ENCODE assay signal across 1 cellular context in the genomic region with DNA sequence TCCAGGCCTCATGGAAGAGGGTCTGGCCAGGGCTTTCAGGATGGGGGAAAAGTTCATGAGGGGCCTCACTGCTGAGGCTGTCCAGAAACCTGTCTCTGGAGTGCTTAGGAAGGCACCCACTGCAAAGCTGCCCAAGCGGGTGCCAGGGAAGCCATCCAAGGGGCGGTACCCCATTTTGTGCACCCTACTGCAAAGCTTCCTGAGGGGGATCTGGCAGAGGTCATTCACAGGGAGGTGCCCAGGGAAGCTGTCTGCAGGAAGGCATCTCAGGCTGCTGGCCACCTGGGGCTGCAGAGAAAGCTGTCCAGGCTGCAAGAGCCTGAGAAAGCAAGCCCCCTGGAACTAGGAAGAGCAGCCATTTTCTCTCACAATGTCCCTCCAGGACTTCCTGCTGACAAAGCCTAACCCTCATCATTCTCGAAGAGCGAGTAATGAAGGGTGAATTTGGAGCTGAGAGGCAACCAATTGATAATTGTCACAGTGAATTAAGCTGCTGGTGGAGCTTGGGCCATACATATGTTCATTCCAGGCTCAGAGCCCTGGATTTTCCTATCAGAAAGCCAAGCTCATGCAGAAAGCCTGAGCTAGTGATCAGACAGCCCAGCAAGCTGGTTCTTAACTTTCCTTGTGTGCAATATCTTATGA.
TF ChIP-seq lines count a peak whose summit lies in the region.

No MANE protein-coding gene starts in this region.

TF ChIP-seq in GM23338, 12 proteins besides CTCF, POLR2A, EP300 and RAD21 (continued from another document):
- TF ChIP-seq, protein P1, sequence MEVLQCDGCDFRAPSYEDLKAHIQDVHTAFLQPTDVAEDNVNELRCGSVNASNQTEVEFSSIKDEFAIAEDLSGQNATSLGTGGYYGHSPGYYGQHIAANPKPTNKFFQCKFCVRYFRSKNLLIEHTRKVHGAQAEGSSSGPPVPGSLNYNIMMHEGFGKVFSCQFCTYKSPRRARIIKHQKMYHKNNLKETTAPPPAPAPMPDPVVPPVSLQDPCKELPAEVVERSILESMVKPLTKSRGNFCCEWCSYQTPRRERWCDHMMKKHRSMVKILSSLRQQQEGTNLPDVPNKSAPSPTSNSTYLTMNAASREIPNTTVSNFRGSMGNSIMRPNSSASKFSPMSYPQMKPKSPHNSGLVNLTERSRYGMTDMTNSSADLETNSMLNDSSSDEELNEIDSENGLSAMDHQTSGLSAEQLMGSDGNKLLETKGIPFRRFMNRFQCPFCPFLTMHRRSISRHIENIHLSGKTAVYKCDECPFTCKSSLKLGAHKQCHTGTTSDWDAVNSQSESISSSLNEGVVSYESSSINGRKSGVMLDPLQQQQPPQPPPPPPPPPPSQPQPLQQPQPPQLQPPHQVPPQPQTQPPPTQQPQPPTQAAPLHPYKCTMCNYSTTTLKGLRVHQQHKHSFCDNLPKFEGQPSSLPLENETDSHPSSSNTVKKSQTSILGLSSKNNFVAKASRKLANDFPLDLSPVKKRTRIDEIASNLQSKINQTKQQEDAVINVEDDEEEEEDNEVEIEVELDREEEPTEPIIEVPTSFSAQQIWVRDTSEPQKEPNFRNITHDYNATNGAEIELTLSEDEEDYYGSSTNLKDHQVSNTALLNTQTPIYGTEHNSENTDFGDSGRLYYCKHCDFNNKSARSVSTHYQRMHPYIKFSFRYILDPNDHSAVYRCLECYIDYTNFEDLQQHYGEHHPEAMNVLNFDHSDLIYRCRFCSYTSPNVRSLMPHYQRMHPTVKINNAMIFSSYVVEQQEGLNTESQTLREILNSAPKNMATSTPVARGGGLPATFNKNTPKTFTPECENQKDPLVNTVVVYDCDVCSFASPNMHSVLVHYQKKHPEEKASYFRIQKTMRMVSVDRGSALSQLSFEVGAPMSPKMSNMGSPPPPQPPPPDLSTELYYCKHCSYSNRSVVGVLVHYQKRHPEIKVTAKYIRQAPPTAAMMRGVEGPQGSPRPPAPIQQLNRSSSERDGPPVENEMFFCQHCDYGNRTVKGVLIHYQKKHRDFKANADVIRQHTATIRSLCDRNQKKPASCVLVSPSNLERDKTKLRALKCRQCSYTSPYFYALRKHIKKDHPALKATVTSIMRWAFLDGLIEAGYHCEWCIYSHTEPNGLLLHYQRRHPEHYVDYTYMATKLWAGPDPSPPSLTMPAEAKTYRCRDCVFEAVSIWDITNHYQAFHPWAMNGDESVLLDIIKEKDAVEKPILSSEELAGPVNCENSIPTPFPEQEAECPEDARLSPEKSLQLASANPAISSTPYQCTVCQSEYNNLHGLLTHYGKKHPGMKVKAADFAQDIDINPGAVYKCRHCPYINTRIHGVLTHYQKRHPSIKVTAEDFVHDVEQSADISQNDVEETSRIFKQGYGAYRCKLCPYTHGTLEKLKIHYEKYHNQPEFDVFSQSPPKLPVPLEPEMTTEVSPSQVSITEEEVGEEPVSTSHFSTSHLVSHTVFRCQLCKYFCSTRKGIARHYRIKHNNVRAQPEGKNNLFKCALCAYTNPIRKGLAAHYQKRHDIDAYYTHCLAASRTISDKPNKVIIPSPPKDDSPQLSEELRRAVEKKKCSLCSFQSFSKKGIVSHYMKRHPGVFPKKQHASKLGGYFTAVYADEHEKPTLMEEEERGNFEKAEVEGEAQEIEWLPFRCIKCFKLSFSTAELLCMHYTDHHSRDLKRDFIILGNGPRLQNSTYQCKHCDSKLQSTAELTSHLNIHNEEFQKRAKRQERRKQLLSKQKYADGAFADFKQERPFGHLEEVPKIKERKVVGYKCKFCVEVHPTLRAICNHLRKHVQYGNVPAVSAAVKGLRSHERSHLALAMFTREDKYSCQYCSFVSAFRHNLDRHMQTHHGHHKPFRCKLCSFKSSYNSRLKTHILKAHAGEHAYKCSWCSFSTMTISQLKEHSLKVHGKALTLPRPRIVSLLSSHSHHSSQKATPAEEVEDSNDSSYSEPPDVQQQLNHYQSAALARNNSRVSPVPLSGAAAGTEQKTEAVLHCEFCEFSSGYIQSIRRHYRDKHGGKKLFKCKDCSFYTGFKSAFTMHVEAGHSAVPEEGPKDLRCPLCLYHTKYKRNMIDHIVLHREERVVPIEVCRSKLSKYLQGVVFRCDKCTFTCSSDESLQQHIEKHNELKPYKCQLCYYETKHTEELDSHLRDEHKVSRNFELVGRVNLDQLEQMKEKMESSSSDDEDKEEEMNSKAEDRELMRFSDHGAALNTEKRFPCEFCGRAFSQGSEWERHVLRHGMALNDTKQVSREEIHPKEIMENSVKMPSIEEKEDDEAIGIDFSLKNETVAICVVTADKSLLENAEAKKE (CRISPR knock-in tag; IDR thresholded peaks at IDR 0.05): no peak
- TF ChIP-seq, protein P2, sequence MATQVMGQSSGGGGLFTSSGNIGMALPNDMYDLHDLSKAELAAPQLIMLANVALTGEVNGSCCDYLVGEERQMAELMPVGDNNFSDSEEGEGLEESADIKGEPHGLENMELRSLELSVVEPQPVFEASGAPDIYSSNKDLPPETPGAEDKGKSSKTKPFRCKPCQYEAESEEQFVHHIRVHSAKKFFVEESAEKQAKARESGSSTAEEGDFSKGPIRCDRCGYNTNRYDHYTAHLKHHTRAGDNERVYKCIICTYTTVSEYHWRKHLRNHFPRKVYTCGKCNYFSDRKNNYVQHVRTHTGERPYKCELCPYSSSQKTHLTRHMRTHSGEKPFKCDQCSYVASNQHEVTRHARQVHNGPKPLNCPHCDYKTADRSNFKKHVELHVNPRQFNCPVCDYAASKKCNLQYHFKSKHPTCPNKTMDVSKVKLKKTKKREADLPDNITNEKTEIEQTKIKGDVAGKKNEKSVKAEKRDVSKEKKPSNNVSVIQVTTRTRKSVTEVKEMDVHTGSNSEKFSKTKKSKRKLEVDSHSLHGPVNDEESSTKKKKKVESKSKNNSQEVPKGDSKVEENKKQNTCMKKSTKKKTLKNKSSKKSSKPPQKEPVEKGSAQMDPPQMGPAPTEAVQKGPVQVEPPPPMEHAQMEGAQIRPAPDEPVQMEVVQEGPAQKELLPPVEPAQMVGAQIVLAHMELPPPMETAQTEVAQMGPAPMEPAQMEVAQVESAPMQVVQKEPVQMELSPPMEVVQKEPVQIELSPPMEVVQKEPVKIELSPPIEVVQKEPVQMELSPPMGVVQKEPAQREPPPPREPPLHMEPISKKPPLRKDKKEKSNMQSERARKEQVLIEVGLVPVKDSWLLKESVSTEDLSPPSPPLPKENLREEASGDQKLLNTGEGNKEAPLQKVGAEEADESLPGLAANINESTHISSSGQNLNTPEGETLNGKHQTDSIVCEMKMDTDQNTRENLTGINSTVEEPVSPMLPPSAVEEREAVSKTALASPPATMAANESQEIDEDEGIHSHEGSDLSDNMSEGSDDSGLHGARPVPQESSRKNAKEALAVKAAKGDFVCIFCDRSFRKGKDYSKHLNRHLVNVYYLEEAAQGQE (IDR thresholded peaks at IDR 0.05; ENCODE audit: unreplicated experiment): no peak
- no peak for TF ChIP-seq JUNB (IDR thresholded peaks at IDR 0.05; ENCODE audit: unreplicated experiment)
- TF ChIP-seq NANOG (IDR thresholded peaks at IDR 0.05; ENCODE audit: borderline replicate concordance): no peak
- no peak for TF ChIP-seq EZH2 (IDR thresholded peaks at IDR 0.05; ENCODE audit: low read depth, unreplicated experiment)
- TF ChIP-seq EZH2phosphoT487 (IDR thresholded peaks at IDR 0.05; ENCODE audit: unreplicated experiment): no peak
- TF ChIP-seq STAT1 (IDR thresholded peaks at IDR 0.05; ENCODE audit: unreplicated experiment): no peak
- no peak for TF ChIP-seq POLR2AphosphoS5 (IDR thresholded peaks at IDR 0.05; ENCODE audit: low read depth)
- no peak for TF ChIP-seq ZNF331 (CRISPR knock-in tag; IDR thresholded peaks at IDR 0.05; ENCODE audit: low read depth)
